In genomic region chrX:29922607-29923006, GRCh38 we compare ENCODE assay signal across 8 cellular contexts.
"Had no signal": no experiment of that assay in that cellular context is flagged by ENCODE, and none has a peak within 500 bp of the region (broad histone marks: within the 10 kb centered on the region; RNA-seq: fewer than 3 reads in every experiment).

No MANE protein-coding gene starts in this region.

- DNase-seq: GM23248, GOT3, H7, HFFc6, KBM-7 had no signal

- H3K9ac ChIP-seq: GM23248 had no signal

- H3K9me3 ChIP-seq: HAP-1 had no signal

- H3K4me3 ChIP-seq: GM23248, HAP-1 had no signal

- H3K36me3 ChIP-seq: HAP-1 had no signal

- H3K27ac ChIP-seq: GM23248 had no signal

- H2AFZ ChIP-seq: GM23248 had no signal

- ATAC-seq: HCT116 had no signal

- FAIRE-seq: HTR-8/SVneo had no signal
